32 cellular contexts compared by ENCODE assay signal in the genomic region with DNA sequence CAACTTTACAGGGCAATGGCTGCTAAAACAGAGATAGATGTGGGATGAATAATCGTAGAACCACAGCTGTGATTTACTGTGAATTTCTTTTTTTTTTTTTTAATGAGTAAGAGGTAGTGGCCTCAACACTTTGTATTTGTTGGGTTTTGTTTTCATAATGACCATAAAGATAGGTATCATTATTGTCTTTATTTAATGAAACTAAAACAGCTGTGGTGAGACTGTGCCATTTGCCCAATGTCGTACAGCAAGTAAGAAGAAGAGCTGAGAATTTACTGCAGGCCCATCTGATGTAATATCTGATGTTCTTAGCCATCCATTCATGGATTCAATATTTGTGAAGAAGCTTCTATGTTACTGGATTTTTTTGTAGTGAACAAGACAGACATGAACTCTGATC.
"Had no signal": no experiment of that assay in that cellular context is flagged by ENCODE, and none has a peak within 500 bp of the region (broad histone marks: within the 10 kb centered on the region; RNA-seq: fewer than 3 reads in every experiment).

No MANE protein-coding gene starts in this region.

- H3K27ac ChIP-seq: adrenal gland, ascending aorta, body of pancreas, brain microvascular endothelial cell, breast epithelium, cardiac muscle cell had no signal

- H3K27me3 ChIP-seq: adrenal gland, ascending aorta, body of pancreas, brain microvascular endothelial cell, breast epithelium, cardiac muscle cell had no signal

- H3K4me3 ChIP-seq: adrenal gland, ascending aorta, body of pancreas, breast epithelium, cardiac muscle cell had no signal

- ATAC-seq: activated naive CD4-positive, alpha-beta T cell treated with anti-CD3 and anti-CD28 coated beads, Interleukin-2, amount 50 U/mL, for 72 hours; activated naive CD8-positive, alpha-beta T cell treated with anti-CD3 and anti-CD28 coated beads, Interleukin-2, amount 50 U/mL, for 24 hours; activated T-cell treated with anti-CD3 and anti-CD28 coated beads, Interleukin-2, amount 50 U/mL, for 4 hours; activated T-cell treated with anti-CD3 and anti-CD28 coated beads, Interleukin-2, amount 50 U/mL, for 72 hours; activated T-helper 17 cell treated with anti-CD3 and anti-CD28 coated beads, Interleukin-2, amount 50 U/mL, for 72 hours; body of pancreas had no signal

- H3K36me3 ChIP-seq: adrenal gland, ascending aorta, brain microvascular endothelial cell, cardiac muscle cell had no signal

- DNase-seq: activated effector memory CD4-positive, alpha-beta T cell treated with anti-CD3 and anti-CD28 coated beads, Interleukin-2, amount 50 U/mL, for 16 hours; activated effector memory CD4-positive, alpha-beta T cell treated with Interleukin-2 at 50 U/mL for 16 hours; activated gamma-delta T cell; activated gamma-delta T cell treated with Interleukin-2 at 50 U/mL for 16 hours; activated naive CD4-positive, alpha-beta T cell; activated naive CD4-positive, alpha-beta T cell treated with anti-CD3 and anti-CD28 coated beads for 36 hours; activated naive CD4-positive, alpha-beta T cell treated with anti-CD3 and anti-CD28 coated beads, Interleukin-2, amount 10 ng/mL, durations not matched to agents 7 days and 5 days; activated naive CD4-positive, alpha-beta T cell treated with anti-CD3 and anti-CD28 coated beads, Interleukin-2, amount 50 U/mL, for 16 hours; activated naive CD4-positive, alpha-beta T cell treated with Interleukin-2 at 50 U/mL for 16 hours; activated naive CD8-positive, alpha-beta T cell treated with anti-CD3 and anti-CD28 coated beads for 36 hours; activated naive CD8-positive, alpha-beta T cell treated with anti-CD3 and anti-CD28 coated beads, Interleukin-2, amount 10 ng/mL, durations not matched to agents 7 days and 5 days; activated naive CD8-positive, alpha-beta T cell treated with anti-CD3 and anti-CD28 coated beads, Interleukin-2, amount 50 U/mL, for 24 hours; activated T-cell treated with anti-CD3 and anti-CD28 coated beads, Interleukin-2, amount 50 U/mL, for 1 hour; activated T-cell treated with anti-CD3 and anti-CD28 coated beads, Interleukin-2, amount 50 U/mL, for 24 hours; activated T-cell treated with anti-CD3 and anti-CD28 coated beads, Interleukin-2, amount 50 U/mL, for 4 hours; activated T-cell treated with anti-CD3 and anti-CD28 coated beads, Interleukin-2, amount 50 U/mL, for 48 hours; activated T-cell treated with anti-CD3 and anti-CD28 coated beads, Interleukin-2, amount 50 U/mL, for 72 hours; adrenal gland; amniotic stem cell; amygdala; anterior cingulate cortex; aorta; body of pancreas; brain microvascular endothelial cell; caudate nucleus; central memory CD4-positive, alpha-beta T cell; cerebellar nuclear complex had no signal

- H3K9me3 ChIP-seq: adrenal gland, ascending aorta, body of pancreas, breast epithelium had no signal

- H3K4me1 ChIP-seq: adrenal gland, ascending aorta, body of pancreas, breast epithelium had no signal
